ENCODE assay signal across 1 cellular context in the genomic region with DNA sequence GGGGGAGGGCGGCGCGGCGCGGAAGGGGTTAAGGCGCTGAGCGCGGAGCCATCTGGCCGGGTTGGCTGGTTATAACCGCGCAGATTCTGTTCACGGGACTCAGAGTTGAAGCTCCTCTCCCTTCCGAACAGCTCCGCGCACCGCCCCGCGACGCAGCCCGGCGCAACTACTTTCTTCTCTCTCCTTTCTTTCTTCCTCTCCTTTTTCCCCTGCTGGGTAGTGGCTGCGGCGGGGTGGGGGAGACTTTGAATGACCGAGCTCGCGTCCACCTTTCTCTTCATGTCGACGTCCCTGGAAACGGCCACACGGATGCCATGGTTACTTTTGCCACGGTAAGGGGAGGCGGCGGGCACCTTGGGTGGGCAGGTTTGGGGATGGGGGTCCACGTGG.
TF ChIP-seq lines count a peak whose summit lies in the region.

A gene (plus strand): TSS at position 98 of the 390 bp plus-strand sequence. CDS start 217 bp downstream, at position 315.

TF ChIP-seq in HepG2, 621 proteins besides CTCF, POLR2A, EP300 and RAD21 (continued from another document):
- TF ChIP-seq ZNF367 (CRISPR knock-in tag; IDR thresholded peaks at IDR 0.05; ENCODE audit: borderline replicate concordance) (no peak), ZNF138 (CRISPR knock-in tag; IDR thresholded peaks at IDR 0.05; ENCODE audit: low read depth) (no peak), ZNF850 (CRISPR knock-in tag; conservative IDR thresholded peaks at IDR 0.05) (no peak), KDM6A (CRISPR knock-in tag; IDR thresholded peaks at IDR 0.05; ENCODE audit: low read depth) (no peak), ARHGAP35 (CRISPR knock-in tag; IDR thresholded peaks at IDR 0.05; ENCODE audit: borderline replicate concordance) (no peak)
